ENCODE assay signal across 1 cellular context in the genomic region with DNA sequence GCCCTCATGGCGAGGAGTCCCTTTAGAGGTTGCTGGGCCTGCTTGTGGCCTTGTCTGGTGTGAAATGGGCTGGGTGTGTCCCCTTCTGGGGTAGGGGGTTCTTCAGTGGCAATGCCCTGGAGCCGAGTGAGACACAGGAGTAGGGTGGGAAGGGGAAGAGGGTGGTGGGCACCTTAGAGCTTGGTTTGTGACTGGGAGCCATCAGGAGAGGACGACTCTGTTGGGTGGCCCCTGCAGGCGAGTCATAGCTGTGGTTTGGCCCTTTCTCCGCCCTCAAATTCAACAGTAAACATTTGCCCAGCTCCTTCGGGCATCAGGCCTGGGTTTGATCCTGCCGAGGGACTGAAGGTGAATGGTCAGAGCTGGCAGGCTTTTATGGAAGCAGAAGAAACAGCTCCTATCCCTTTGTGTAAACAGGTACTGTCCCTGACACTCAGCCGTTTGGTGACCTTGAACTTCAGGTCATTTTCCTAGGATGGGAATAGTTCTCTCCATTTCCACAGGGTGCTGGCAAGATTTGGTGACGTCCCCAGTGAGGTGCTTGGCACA.
TF ChIP-seq lines count a peak whose summit lies in the region.

No MANE protein-coding gene starts in this region.

TF ChIP-seq in HepG2, 621 proteins besides CTCF, POLR2A, EP300 and RAD21 (continued from another document and continues in another):
- TF ChIP-seq U2AF1 (optimal IDR thresholded peaks at IDR 0.05; ENCODE audit: low read depth, low read length): peak; percentile 87
- no peak for TF ChIP-seq ZNF772 (CRISPR knock-in tag; IDR thresholded peaks at IDR 0.05)
- no peak for TF ChIP-seq KLF13 (CRISPR knock-in tag; IDR thresholded peaks at IDR 0.05)
- no peak for TF ChIP-seq ZNF615 (CRISPR knock-in tag; IDR thresholded peaks at IDR 0.05; ENCODE audit: borderline replicate concordance)
- TF ChIP-seq ZNF777 (CRISPR knock-in tag; IDR thresholded peaks at IDR 0.05): no peak
- TF ChIP-seq SUZ12 (IDR thresholded peaks at IDR 0.05; ENCODE audit: low read depth, low read length): no peak
- TF ChIP-seq ZNF766 (CRISPR knock-in tag; IDR thresholded peaks at IDR 0.05; ENCODE audit: borderline replicate concordance): no peak
- no peak for TF ChIP-seq ATM (IDR thresholded peaks at IDR 0.05; ENCODE audit: borderline replicate concordance)
- TF ChIP-seq RORA (CRISPR knock-in tag; IDR thresholded peaks at IDR 0.05): no peak
- TF ChIP-seq SRSF4 (IDR thresholded peaks at IDR 0.05; ENCODE audit: low read depth, low read length, poor library complexity, severe bottlenecking): no peak
- TF ChIP-seq, protein P1, sequence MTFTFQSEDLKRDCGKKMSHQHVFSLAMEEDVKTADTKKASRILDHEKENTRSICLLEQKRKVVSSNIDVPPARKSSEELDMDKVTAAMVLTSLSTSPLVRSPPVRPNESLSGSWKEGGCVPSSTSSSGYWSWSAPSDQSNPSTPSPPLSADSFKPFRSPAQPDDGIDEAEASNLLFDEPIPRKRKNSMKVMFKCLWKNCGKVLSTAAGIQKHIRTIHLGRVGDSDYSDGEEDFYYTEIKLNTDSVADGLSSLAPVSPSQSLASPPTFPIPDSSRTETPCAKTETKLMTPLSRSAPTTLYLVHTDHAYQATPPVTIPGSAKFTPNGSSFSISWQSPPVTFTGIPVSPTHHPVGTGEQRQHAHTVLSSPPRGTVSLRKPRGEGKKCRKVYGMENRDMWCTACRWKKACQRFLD (CRISPR knock-in tag; IDR thresholded peaks at IDR 0.05; ENCODE audit: borderline replicate concordance): no peak
- TF ChIP-seq ZBTB21 (CRISPR knock-in tag; IDR thresholded peaks at IDR 0.05): no peak
- peak; percentile 20; the same call in 1 of the 2 replicates for TF ChIP-seq IRF2 (CRISPR knock-in tag; IDR thresholded peaks at IDR 0.05)
- no peak for TF ChIP-seq NFRKB (IDR thresholded peaks at IDR 0.05)
- 0 out of 2 replicates have a peak, but pooled peaks have one; percentile 32 for TF ChIP-seq ZNF501 (CRISPR knock-in tag; IDR thresholded peaks at IDR 0.05)
- no peak for TF ChIP-seq TRIM24 (CRISPR knock-in tag; IDR thresholded peaks at IDR 0.05)
- TF ChIP-seq ZNF260 (CRISPR knock-in tag; IDR thresholded peaks at IDR 0.05; ENCODE audit: borderline replicate concordance, low read depth): no peak
- TF ChIP-seq, protein P2, sequence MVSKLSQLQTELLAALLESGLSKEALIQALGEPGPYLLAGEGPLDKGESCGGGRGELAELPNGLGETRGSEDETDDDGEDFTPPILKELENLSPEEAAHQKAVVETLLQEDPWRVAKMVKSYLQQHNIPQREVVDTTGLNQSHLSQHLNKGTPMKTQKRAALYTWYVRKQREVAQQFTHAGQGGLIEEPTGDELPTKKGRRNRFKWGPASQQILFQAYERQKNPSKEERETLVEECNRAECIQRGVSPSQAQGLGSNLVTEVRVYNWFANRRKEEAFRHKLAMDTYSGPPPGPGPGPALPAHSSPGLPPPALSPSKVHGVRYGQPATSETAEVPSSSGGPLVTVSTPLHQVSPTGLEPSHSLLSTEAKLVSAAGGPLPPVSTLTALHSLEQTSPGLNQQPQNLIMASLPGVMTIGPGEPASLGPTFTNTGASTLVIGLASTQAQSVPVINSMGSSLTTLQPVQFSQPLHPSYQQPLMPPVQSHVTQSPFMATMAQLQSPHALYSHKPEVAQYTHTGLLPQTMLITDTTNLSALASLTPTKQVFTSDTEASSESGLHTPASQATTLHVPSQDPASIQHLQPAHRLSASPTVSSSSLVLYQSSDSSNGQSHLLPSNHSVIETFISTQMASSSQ (IDR thresholded peaks at IDR 0.05; ENCODE audit: low read depth): no peak
- TF ChIP-seq, protein P2 (CRISPR knock-in tag; IDR thresholded peaks at IDR 0.05; ENCODE audit: borderline replicate concordance): peak; percentile 35; the same call in 1 of the 2 replicates
- TF ChIP-seq MLLT10 (CRISPR knock-in tag; IDR thresholded peaks at IDR 0.05): no peak
- no peak for TF ChIP-seq MBNL3 (CRISPR knock-in tag; conservative IDR thresholded peaks at IDR 0.05)
- no peak for TF ChIP-seq POLR2G (IDR thresholded peaks at IDR 0.05; ENCODE audit: low read depth, low read length)
- TF ChIP-seq MAX (IDR thresholded peaks at IDR 0.05): no peak
- TF ChIP-seq, protein P3, sequence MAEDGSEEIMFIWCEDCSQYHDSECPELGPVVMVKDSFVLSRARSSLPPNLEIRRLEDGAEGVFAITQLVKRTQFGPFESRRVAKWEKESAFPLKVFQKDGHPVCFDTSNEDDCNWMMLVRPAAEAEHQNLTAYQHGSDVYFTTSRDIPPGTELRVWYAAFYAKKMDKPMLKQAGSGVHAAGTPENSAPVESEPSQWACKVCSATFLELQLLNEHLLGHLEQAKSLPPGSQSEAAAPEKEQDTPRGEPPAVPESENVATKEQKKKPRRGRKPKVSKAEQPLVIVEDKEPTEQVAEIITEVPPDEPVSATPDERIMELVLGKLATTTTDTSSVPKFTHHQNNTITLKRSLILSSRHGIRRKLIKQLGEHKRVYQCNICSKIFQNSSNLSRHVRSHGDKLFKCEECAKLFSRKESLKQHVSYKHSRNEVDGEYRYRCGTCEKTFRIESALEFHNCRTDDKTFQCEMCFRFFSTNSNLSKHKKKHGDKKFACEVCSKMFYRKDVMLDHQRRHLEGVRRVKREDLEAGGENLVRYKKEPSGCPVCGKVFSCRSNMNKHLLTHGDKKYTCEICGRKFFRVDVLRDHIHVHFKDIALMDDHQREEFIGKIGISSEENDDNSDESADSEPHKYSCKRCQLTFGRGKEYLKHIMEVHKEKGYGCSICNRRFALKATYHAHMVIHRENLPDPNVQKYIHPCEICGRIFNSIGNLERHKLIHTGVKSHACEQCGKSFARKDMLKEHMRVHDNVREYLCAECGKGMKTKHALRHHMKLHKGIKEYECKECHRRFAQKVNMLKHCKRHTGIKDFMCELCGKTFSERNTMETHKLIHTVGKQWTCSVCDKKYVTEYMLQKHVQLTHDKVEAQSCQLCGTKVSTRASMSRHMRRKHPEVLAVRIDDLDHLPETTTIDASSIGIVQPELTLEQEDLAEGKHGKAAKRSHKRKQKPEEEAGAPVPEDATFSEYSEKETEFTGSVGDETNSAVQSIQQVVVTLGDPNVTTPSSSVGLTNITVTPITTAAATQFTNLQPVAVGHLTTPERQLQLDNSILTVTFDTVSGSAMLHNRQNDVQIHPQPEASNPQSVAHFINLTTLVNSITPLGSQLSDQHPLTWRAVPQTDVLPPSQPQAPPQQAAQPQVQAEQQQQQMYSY (CRISPR knock-in tag; IDR thresholded peaks at IDR 0.05): no peak
- TF ChIP-seq ZNF781 (CRISPR knock-in tag; IDR thresholded peaks at IDR 0.05; ENCODE audit: borderline replicate concordance, not compliant biosample characterization): no peak
- no peak for TF ChIP-seq ZNF776 (CRISPR knock-in tag; IDR thresholded peaks at IDR 0.05)
- TF ChIP-seq MAFK (conservative IDR thresholded peaks at IDR 0.05 in 1 of 2, IDR thresholded peaks at IDR 0.05 in 1 of 2; ENCODE audit: low read length in 2 of 2): no peak
- no peak; the same call in 1 of the 2 replicates for TF ChIP-seq ZNF460 (CRISPR knock-in tag; IDR thresholded peaks at IDR 0.05; ENCODE audit: borderline replicate concordance)
- no peak for TF ChIP-seq SIN3B (IDR thresholded peaks at IDR 0.05; ENCODE audit: low read length)
- TF ChIP-seq THAP8 (CRISPR knock-in tag; IDR thresholded peaks at IDR 0.05; ENCODE audit: borderline replicate concordance): no peak
- TF ChIP-seq PCBP1 (IDR thresholded peaks at IDR 0.05; ENCODE audit: borderline replicate concordance, low read depth, low read length): no peak
- TF ChIP-seq ZNF572 (CRISPR knock-in tag; IDR thresholded peaks at IDR 0.05): no peak
- TF ChIP-seq ZNF34 (CRISPR knock-in tag; IDR thresholded peaks at IDR 0.05; ENCODE audit: borderline replicate concordance): no peak
- TF ChIP-seq, protein P4, sequence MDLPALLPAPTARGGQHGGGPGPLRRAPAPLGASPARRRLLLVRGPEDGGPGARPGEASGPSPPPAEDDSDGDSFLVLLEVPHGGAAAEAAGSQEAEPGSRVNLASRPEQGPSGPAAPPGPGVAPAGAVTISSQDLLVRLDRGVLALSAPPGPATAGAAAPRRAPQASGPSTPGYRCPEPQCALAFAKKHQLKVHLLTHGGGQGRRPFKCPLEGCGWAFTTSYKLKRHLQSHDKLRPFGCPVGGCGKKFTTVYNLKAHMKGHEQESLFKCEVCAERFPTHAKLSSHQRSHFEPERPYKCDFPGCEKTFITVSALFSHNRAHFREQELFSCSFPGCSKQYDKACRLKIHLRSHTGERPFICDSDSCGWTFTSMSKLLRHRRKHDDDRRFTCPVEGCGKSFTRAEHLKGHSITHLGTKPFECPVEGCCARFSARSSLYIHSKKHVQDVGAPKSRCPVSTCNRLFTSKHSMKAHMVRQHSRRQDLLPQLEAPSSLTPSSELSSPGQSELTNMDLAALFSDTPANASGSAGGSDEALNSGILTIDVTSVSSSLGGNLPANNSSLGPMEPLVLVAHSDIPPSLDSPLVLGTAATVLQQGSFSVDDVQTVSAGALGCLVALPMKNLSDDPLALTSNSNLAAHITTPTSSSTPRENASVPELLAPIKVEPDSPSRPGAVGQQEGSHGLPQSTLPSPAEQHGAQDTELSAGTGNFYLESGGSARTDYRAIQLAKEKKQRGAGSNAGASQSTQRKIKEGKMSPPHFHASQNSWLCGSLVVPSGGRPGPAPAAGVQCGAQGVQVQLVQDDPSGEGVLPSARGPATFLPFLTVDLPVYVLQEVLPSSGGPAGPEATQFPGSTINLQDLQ (CRISPR knock-in tag; IDR thresholded peaks at IDR 0.05): no peak
- no peak for TF ChIP-seq RELA (CRISPR knock-in tag; IDR thresholded peaks at IDR 0.05)
- TF ChIP-seq ZNF746 (CRISPR knock-in tag; IDR thresholded peaks at IDR 0.05): no peak
- no peak for TF ChIP-seq ZBTB42 (CRISPR knock-in tag; IDR thresholded peaks at IDR 0.05)
- TF ChIP-seq IKZF5 (CRISPR knock-in tag; IDR thresholded peaks at IDR 0.05): 0 out of 2 replicates have a peak, but pooled peaks have one; percentile 39
- peak; percentile 88 for TF ChIP-seq CBFB (CRISPR knock-in tag; IDR thresholded peaks at IDR 0.05)
- TF ChIP-seq PHB2 (IDR thresholded peaks at IDR 0.05; ENCODE audit: partially characterized antibody): no peak
- TF ChIP-seq ZNF430 (CRISPR knock-in tag; IDR thresholded peaks at IDR 0.05): no peak
- TF ChIP-seq POLR2AphosphoS5 (IDR thresholded peaks at IDR 0.05; ENCODE audit: low read depth, low read length): peak; percentile 64
- peak; percentile 45; the same call in 1 of the 2 replicates for TF ChIP-seq CREM (IDR thresholded peaks at IDR 0.05)
- no peak for TF ChIP-seq CREM (CRISPR knock-in tag; IDR thresholded peaks at IDR 0.05)
- TF ChIP-seq ZNF674 (CRISPR knock-in tag; IDR thresholded peaks at IDR 0.05; ENCODE audit: low read depth): no peak
- no peak for TF ChIP-seq AHR (CRISPR knock-in tag; IDR thresholded peaks at IDR 0.05)
- peak; percentile 53; the same call in 1 of the 2 replicates for TF ChIP-seq ZBTB7B (CRISPR knock-in tag; IDR thresholded peaks at IDR 0.05)
- no peak for TF ChIP-seq ZSCAN31 (CRISPR knock-in tag; IDR thresholded peaks at IDR 0.05; ENCODE audit: low read depth)
- TF ChIP-seq ZNF101 (CRISPR knock-in tag; IDR thresholded peaks at IDR 0.05; ENCODE audit: borderline replicate concordance, low read depth): no peak
- no peak for TF ChIP-seq CHCHD3 (CRISPR knock-in tag; IDR thresholded peaks at IDR 0.05)
- no peak for TF ChIP-seq NFKB2 (CRISPR knock-in tag; IDR thresholded peaks at IDR 0.05; ENCODE audit: borderline replicate concordance)
- TF ChIP-seq AGO2 (optimal IDR thresholded peaks at IDR 0.05; ENCODE audit: low read depth, low read length): no peak
- TF ChIP-seq SALL2 (CRISPR knock-in tag; IDR thresholded peaks at IDR 0.05): no peak
- TF ChIP-seq ZNF598 (CRISPR knock-in tag; IDR thresholded peaks at IDR 0.05; ENCODE audit: borderline replicate concordance): no peak
- TF ChIP-seq, protein P5, sequence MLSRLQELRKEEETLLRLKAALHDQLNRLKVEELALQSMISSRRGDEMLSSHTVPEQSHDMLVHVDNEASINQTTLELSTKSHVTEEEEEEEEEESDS (CRISPR knock-in tag; IDR thresholded peaks at IDR 0.05; ENCODE audit: borderline replicate concordance): no peak
- peak; percentile 27; the same call in 1 of the 2 replicates for TF ChIP-seq ZNF331 (CRISPR knock-in tag; IDR thresholded peaks at IDR 0.05)
- TF ChIP-seq KLF12 (CRISPR knock-in tag; IDR thresholded peaks at IDR 0.05; ENCODE audit: borderline replicate concordance): no peak
- TF ChIP-seq POLR2AphosphoS2 (IDR thresholded peaks at IDR 0.05; ENCODE audit: low read depth, low read length): no peak; the same call in 1 of the 2 replicates
- TF ChIP-seq PITX1 (CRISPR knock-in tag; IDR thresholded peaks at IDR 0.05): peak; percentile 41; the same call in 1 of the 2 replicates
